8 cellular contexts compared by ENCODE assay signal in genomic region chr3:125766931-125767330, GRCh38.
DNase-seq lines count a peak whose midpoint lies in the region; ATAC-seq and TF ChIP-seq lines count a peak whose summit lies in the region.
"Not testable (repeated sequence)": the region's sequence is repeated elsewhere in the genome, so short reads cannot be mapped to it uniquely, and the experiment has no call there.

No MANE protein-coding gene starts in this region.

- not testable (repeated sequence) for H3K4me1 ChIP-seq in ACC112 (ENCODE audit: control insufficient read depth, insufficient read depth, low read length, unreplicated experiment); HCT116 (ENCODE audit: control insufficient read depth in 1 of 2, insufficient read depth in 2 of 2, low read length in 2 of 2); iPS-18a (ENCODE audit: control insufficient read depth, low read depth, low read length)

- not testable (repeated sequence) for H3K9me3 Mint-ChIP-seq in dendritic cell treated with granulocyte-macrophage colony-stimulating factor and Interleukin-4, amounts not matched to agents 40 ng/mL and 50 ng/mL, for 4 days; nephron progenitor cell

- not testable (repeated sequence) for BruUV-seq in HCT116 (replicated peaks; lab: Mats Ljungman, UMichigan)

- not testable (repeated sequence) for H3K36me3 Mint-ChIP-seq in T-helper 17 cell (ENCODE audit: low read depth); dendritic cell treated with granulocyte-macrophage colony-stimulating factor and Interleukin-4, amounts not matched to agents 40 ng/mL and 50 ng/mL, for 4 days (ENCODE audit: low read depth); nephron progenitor cell (ENCODE audit: low read depth)

- H3K4me3 ChIP-seq in ACC112 (ENCODE audit: low read depth, low read length) (peak overlapping the region; percentile 82), HCT116 (replicated peaks in 1 of 2; ENCODE audit: low read depth in 1 of 2, low read length in 2 of 2) (peak overlapping the region in 1 of 2 experiments; percentile 59; a peak in 1 of 4 replicates), iPS-18a (ENCODE audit: low read length) (peak overlapping the region; percentile 51)

- H3K9me3 ChIP-seq in HCT116 (ENCODE audit: control insufficient read depth in 1 of 2, insufficient read depth in 1 of 2, low read depth in 1 of 2, low read length in 2 of 2); T-helper 17 cell (ENCODE audit: control insufficient read depth, low read length, poor library complexity, severe bottlenecking); iPS-18a (ENCODE audit: control insufficient read depth, low read depth, low read length): not testable (repeated sequence)

- H4K20me1 ChIP-seq in HCT116 (ENCODE audit: insufficient read depth): not testable (repeated sequence)

- RAD21 ChIA-PET in HCT116 (lab: Charles Lee; ENCODE audit: low non-redundant PET in 1 of 2, low total read pairs in 2 of 2, uncharacterized antibody in 2 of 2, unreplicated experiment in 2 of 2): not testable (repeated sequence)

- not testable (repeated sequence) for H3K9ac ChIP-seq in HCT116 (ENCODE audit: low read length); iPS-18a (ENCODE audit: low read length)

- H3K36me3 ChIP-seq in ACC112 (ENCODE audit: insufficient read depth, low read length); HCT116 (ENCODE audit: control insufficient read depth in 1 of 2, insufficient read depth in 2 of 2, low read length in 2 of 2); iPS-18a (ENCODE audit: control insufficient read depth, low read depth, low read length): not testable (repeated sequence)

- ATAC-seq in HCT116, T-helper 17 cell: not testable (repeated sequence)

- CTCF ChIA-PET in HCT116 (lab: Charles Lee): interaction anchor here (0.8 to 1.1 kb wide), 3 partner anchors 9 to 150 kb away, joined by 3 to 5 read pairs (median 3); no protein-coding TSS in a partner anchor

- not testable (repeated sequence) for H3K27ac ChIP-seq in ACC112 (ENCODE audit: low read depth, low read length); HCT116 (ENCODE audit: low read depth, low read length); iPS-18a (ENCODE audit: low read length)

- not testable (repeated sequence) for H3K4me1 Mint-ChIP-seq in T-helper 17 cell
- peaks cover 12% of the 10 kb centered on the region for H3K4me1 Mint-ChIP-seq in dendritic cell treated with granulocyte-macrophage colony-stimulating factor and Interleukin-4, amounts not matched to agents 40 ng/mL and 50 ng/mL, for 4 days (ENCODE audit: low read depth)
- H3K4me1 Mint-ChIP-seq in nephron progenitor cell: peaks cover 24% of the 10 kb centered on the region

- POLR2A ChIA-PET in HCT116 (lab: Charles Lee): not testable (repeated sequence)

- peaks cover 21% of the 10 kb centered on the region for H3K27me3 ChIP-seq in ACC112 (ENCODE audit: insufficient read depth, low read length)
- H3K27me3 ChIP-seq in HCT116 (ENCODE audit: insufficient read depth, low read length): not testable (repeated sequence)
- H3K27me3 ChIP-seq in iPS-18a (ENCODE audit: control insufficient read depth, insufficient read depth, low read length): peaks cover 11% of the 10 kb centered on the region

- not testable (repeated sequence) for DNase-seq in HCT116 (ENCODE audit: low read depth, low spot score); T-helper 17 cell
- peak; percentile 9 for DNase-seq in activated gamma-delta T cell treated with Interleukin-2 at 50 U/mL for 16 hours
- DNase-seq in nephron progenitor cell: peak; percentile 30
- peak; percentile 11 for DNase-seq in stimulated activated CD4-positive, alpha-beta T cell treated with anti-CD3 and anti-CD28 coated beads, Interleukin-4, amount 100 ng/mL, for 1 hour

- intact Hi-C loops in HCT116 (cut with micrococcal nuclease); dendritic cell treated with granulocyte-macrophage colony-stimulating factor and Interleukin-4, amounts not matched to agents 40 ng/mL and 50 ng/mL, for 4 days (cut with micrococcal nuclease): not testable (repeated sequence)

- H2AFZ ChIP-seq in ACC112 (ENCODE audit: low read length, unreplicated experiment); HCT116 (ENCODE audit: low read depth, low read length, poor library complexity, severe bottlenecking): not testable (repeated sequence)

- not testable (repeated sequence) for TF ChIP-seq POLR2A in HCT116 (IDR thresholded peaks at IDR 0.05; ENCODE audit: borderline replicate concordance, extremely low read depth, insufficient read depth, insufficient read length)

- not testable (repeated sequence) for TF ChIP-seq CTCF in HCT116 (IDR thresholded peaks at IDR 0.05 in 2 of 3, conservative IDR thresholded peaks at IDR 0.05 in 1 of 3; ENCODE audit: borderline replicate concordance in 1 of 3, insufficient read depth in 1 of 3, low read depth in 2 of 3, low read length in 2 of 3); nephron progenitor cell (IDR thresholded peaks at IDR 0.05)

- not testable (repeated sequence) for H3K79me2 ChIP-seq in ACC112 (ENCODE audit: control insufficient read depth, insufficient read depth, low read length, unreplicated experiment); HCT116 (ENCODE audit: insufficient read depth, low read length)

- H3K4me2 ChIP-seq in HCT116 (ENCODE audit: low read length): peak overlapping the region; percentile 84

- not testable (repeated sequence) for TF ChIP-seq RAD21 in HCT116 (IDR thresholded peaks at IDR 0.05; ENCODE audit: low read depth)

- peak overlapping the region; percentile 81 for H3K27ac Mint-ChIP-seq in T-helper 17 cell
- not testable (repeated sequence) for H3K27ac Mint-ChIP-seq in dendritic cell treated with granulocyte-macrophage colony-stimulating factor and Interleukin-4, amounts not matched to agents 40 ng/mL and 50 ng/mL, for 4 days; nephron progenitor cell

- H3K9me2 ChIP-seq in HCT116 (ENCODE audit: insufficient read depth): not testable (repeated sequence)

- H3K27me3 Mint-ChIP-seq in T-helper 17 cell (peaks cover 35% of the 10 kb centered on the region), nephron progenitor cell (ENCODE audit: low read depth, poor library complexity) (peaks cover 62% of the 10 kb centered on the region)
- peaks cover 64% of the 10 kb centered on the region for H3K27me3 Mint-ChIP-seq in dendritic cell treated with granulocyte-macrophage colony-stimulating factor and Interleukin-4, amounts not matched to agents 40 ng/mL and 50 ng/mL, for 4 days

- H3K4me3 Mint-ChIP-seq in T-helper 17 cell (peak overlapping the region; percentile 88), nephron progenitor cell (peak overlapping the region; percentile 74)
- peak overlapping the region; percentile 73 for H3K4me3 Mint-ChIP-seq in dendritic cell treated with granulocyte-macrophage colony-stimulating factor and Interleukin-4, amounts not matched to agents 40 ng/mL and 50 ng/mL, for 4 days
